In the genomic region with DNA sequence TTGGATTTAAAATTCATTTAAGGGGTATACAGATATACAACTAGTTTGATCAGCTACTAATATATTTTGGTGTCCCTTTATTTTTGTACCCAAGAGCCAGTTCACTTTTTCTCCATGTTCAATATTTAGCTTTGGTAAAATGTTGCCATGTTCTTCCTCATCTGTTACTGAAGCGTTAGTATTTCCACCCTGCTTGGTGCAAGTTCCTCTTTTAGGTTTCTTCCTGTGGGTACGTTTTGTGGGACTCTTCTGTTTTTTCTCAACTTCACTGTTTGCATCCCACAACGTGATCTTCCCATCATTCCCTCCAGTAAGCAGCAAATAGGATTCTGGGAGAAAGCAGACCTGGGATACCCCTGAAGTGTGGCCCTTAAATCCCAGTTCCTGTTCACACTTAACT, we compare ENCODE assay signal across 21 cellular contexts. TPM values are rescaled to one million over a fixed set of nuclear protein-coding genes. Genes with fewer than 3 reads are reported as not detected.
DNase-seq lines count a peak whose midpoint lies in the region; ATAC-seq, FAIRE-seq and TF ChIP-seq lines count a peak whose summit lies in the region.
"Had no signal": no experiment of that assay in that cellular context is flagged by ENCODE, and none has a peak within 500 bp of the region (broad histone marks: within the 10 kb centered on the region; RNA-seq: fewer than 3 reads in every experiment).

No MANE protein-coding gene starts in this region.

- H3K4me1 ChIP-seq in mammary epithelial cell (ENCODE audit: insufficient read depth, low read length): no peaks in the 10 kb centered on the region
- H3K4me1 ChIP-seq in K562 (replicated peaks in 1 of 2; ENCODE audit: control insufficient read depth in 2 of 2, insufficient read depth in 2 of 2, low read length in 2 of 2): no peaks in the 10 kb centered on the region
- H3K4me1 ChIP-seq in aorta (ENCODE audit: control insufficient read depth in 1 of 2, insufficient read depth in 2 of 2, low read length in 2 of 2): no peaks in the 10 kb centered on the region
- H3K4me1 ChIP-seq: A549, ascending aorta, left ventricle myocardium inferior, uterus had no signal

- H3K27ac ChIP-seq in mammary epithelial cell (ENCODE audit: insufficient read depth, low read depth, low read length): no peak overlapping the region
- no peak overlapping the region for H3K27ac ChIP-seq in K562 (ENCODE audit: extremely low read depth, low read depth, low read length)
- no peak overlapping the region for H3K27ac ChIP-seq in aorta (ENCODE audit: low read depth in 1 of 2, low read length in 2 of 2)
- H3K27ac ChIP-seq: A549, ascending aorta, GM23248, left ventricle myocardium inferior, uterus, WERI-Rb-1 had no signal

- H3K36me3 Mint-ChIP-seq in MCF 10A (ENCODE audit: insufficient read depth, unreplicated experiment): peaks cover 5% of the 10 kb centered on the region
- peaks cover 10% of the 10 kb centered on the region for H3K36me3 Mint-ChIP-seq in nephron progenitor cell (ENCODE audit: low read depth)

- no peak for ATAC-seq in K562
- no peak for ATAC-seq in aorta (ENCODE audit: low FRiP score)
- ATAC-seq: A549; naive thymus-derived CD8-positive, alpha-beta T cell had no signal

- no peak overlapping the region for H3K4me3 ChIP-seq in mammary epithelial cell (replicated peaks in 1 of 3; ENCODE audit: insufficient read depth in 1 of 3, low read depth in 2 of 3, low read length in 3 of 3)
- H3K4me3 ChIP-seq in K562: no peak overlapping the region
- no peak overlapping the region for H3K4me3 ChIP-seq in aorta (ENCODE audit: low read length in 2 of 2)
- H3K4me3 ChIP-seq: A549, ascending aorta, GM23248, left ventricle myocardium inferior, uterus had no signal

- no peak overlapping the region for H3K4me2 ChIP-seq in mammary epithelial cell (ENCODE audit: insufficient read depth, low read depth, low read length)
- H3K4me2 ChIP-seq in K562 (ENCODE audit: insufficient read depth, low read length): no peak overlapping the region
- H3K4me2 ChIP-seq: A549, SK-N-SH had no signal

- no peak for TF ChIP-seq EP300 in K562 (IDR thresholded peaks at IDR 0.05; ENCODE audit: low read length)

- TF ChIP-seq CTCF in mammary epithelial cell (conservative IDR thresholded peaks at IDR 0.05 in 1 of 2, IDR thresholded peaks at IDR 0.05 in 1 of 2; ENCODE audit: extremely low read depth in 1 of 2, insufficient read depth in 1 of 2, low read depth in 1 of 2, low read length in 2 of 2) (no peak), MCF 10A (IDR thresholded peaks at IDR 0.05; ENCODE audit: unreplicated experiment) (no peak), K562 (IDR thresholded peaks at IDR 0.05 in 2 of 3, conservative IDR thresholded peaks at IDR 0.05 in 1 of 3; ENCODE audit: insufficient read depth in 2 of 3, low read depth in 1 of 3, low read length in 3 of 3) (no peak), nephron progenitor cell (IDR thresholded peaks at IDR 0.05) (no peak)

- intact Hi-C loops in mammary epithelial cell (cut with micrococcal nuclease): no loop called here
- intact Hi-C loops in MCF 10A (cut with micrococcal nuclease): no loop called here
- intact Hi-C loops in K562 (cut with micrococcal nuclease): no loop called here
- intact Hi-C loops in aorta (cut with DNase I): no loop called here

- CTCF ChIA-PET in mammary epithelial cell (lab: Charles Lee; ENCODE audit: low non-redundant PET): no interaction called here
- CTCF ChIA-PET in MCF 10A (lab: Yijun Ruan, JAX): interaction anchor here (0.6 to 1.8 kb wide), 4 partner anchors 16 to 713 kb away, joined by 3 to 6 read pairs (median 4); no protein-coding TSS in a partner anchor
- CTCF ChIA-PET in K562 (lab: Yijun Ruan, JAX; ENCODE audit: low intra/inter-chr PET ratio): no interaction called here

- DNase-seq in mammary epithelial cell: no peak
- no peak for DNase-seq in MCF 10A (ENCODE audit: unreplicated experiment)
- peak; percentile 67 for DNase-seq in OCI-M1 (lab: John Stamatoyannopoulos, UW)
- DNase-seq in K562 (ENCODE audit: extremely low read depth in 1 of 4, low spot score in 3 of 4): no peak
- DNase-seq in EL: no peak
- DNase-seq in nephron progenitor cell: no peak
- DNase-seq in kidney tubule cell (ENCODE audit: low spot score): no peak
- DNase-seq in aorta: no peak
- DNase-seq: activated effector memory CD4-positive, alpha-beta T cell treated with anti-CD3 and anti-CD28 coated beads, Interleukin-2, amount 50 U/mL, for 16 hours; COR-L47; foreskin melanocyte; GM23248; left ventricle myocardium inferior; naive thymus-derived CD8-positive, alpha-beta T cell; NCI-H1417 treated with DMSO at 0.1 percent for 48 hours; NK-92 treated with Interleukin-12 subunit alpha and Interleukin-12 subunit beta, amount 100 ng/mL, for 24 hours; SK-N-SH; uterus; WERI-Rb-1 had no signal

- no peaks in the 10 kb centered on the region for H3K9me3 Mint-ChIP-seq in MCF 10A (ENCODE audit: unreplicated experiment)
- H3K9me3 Mint-ChIP-seq in nephron progenitor cell: peaks cover 25% of the 10 kb centered on the region

- H3K4me3 Mint-ChIP-seq in MCF 10A (ENCODE audit: unreplicated experiment): no peak overlapping the region
- H3K4me3 Mint-ChIP-seq in nephron progenitor cell: no peak overlapping the region
- H3K4me3 Mint-ChIP-seq: naive thymus-derived CD8-positive, alpha-beta T cell had no signal

- H3K9ac ChIP-seq in mammary epithelial cell (ENCODE audit: insufficient read depth, low read length) (no peak overlapping the region), K562 (ENCODE audit: insufficient read depth in 1 of 2, low read depth in 2 of 2, low read length in 2 of 2) (no peak overlapping the region)
- H3K9ac ChIP-seq: GM23248, SK-N-SH had no signal

- no peak for TF ChIP-seq POLR2A in K562 (conservative IDR thresholded peaks at IDR 0.05)

- POLR2A ChIA-PET in MCF 10A (lab: Yijun Ruan, JAX) (interaction anchor here (0.6 to 1.8 kb wide), 3 partner anchors 14 to 158 kb away, joined by 3 to 14 read pairs (median 5); a partner anchor contains a TSS), K562 (lab: Yijun Ruan, JAX) (interaction anchor here (0.6 kb wide), 1 partner anchor 97 kb away, joined by 3 read pairs; no protein-coding TSS in a partner anchor)

- BruUV-seq in mammary epithelial cell (replicated peaks; lab: Mats Ljungman, UMichigan) (TSS peak; percentile 47), MCF 10A (replicated peaks; lab: Mats Ljungman, UMichigan) (no TSS peak), K562 (replicated peaks; lab: Mats Ljungman, UMichigan) (TSS peak; percentile 32)

- H3K9me1 ChIP-seq in K562 (ENCODE audit: control insufficient read depth, insufficient read depth, low read length): no peaks in the 10 kb centered on the region

- H3K4me1 Mint-ChIP-seq in MCF 10A (ENCODE audit: insufficient read depth, unreplicated experiment): no peaks in the 10 kb centered on the region
- H3K4me1 Mint-ChIP-seq in nephron progenitor cell: no peaks in the 10 kb centered on the region

- dilution Hi-C loops in mammary epithelial cell (cut with HindIII; ENCODE audit: low sequenced_read_pairs): no loop called here

- 100% methylated on average over 3 of the region's 3 CpGs for WGBS in mammary epithelial cell (ENCODE audit: low coverage, missing lambda C conversion rate)
- WGBS in K562 (ENCODE audit: insufficient coverage, low coverage, missing lambda C conversion rate): 34% methylated on average over 3 of the region's 3 CpGs
- WGBS in aorta, 2 donors: 74 to 79% methylated on average over 3 of the region's 3 CpGs

- no peak for FAIRE-seq in K562 (lab: Jason Lieb, UNC)
- FAIRE-seq: A549 had no signal

- no peaks in the 10 kb centered on the region for H3K79me2 ChIP-seq in mammary epithelial cell (ENCODE audit: insufficient read depth, low read length)
- H3K79me2 ChIP-seq in K562 (ENCODE audit: control insufficient read depth, insufficient read depth, low read length): no peaks in the 10 kb centered on the region

- H3K27me3 ChIP-seq in mammary epithelial cell (ENCODE audit: insufficient read depth, low read length) (no peaks in the 10 kb centered on the region), K562 (ENCODE audit: control insufficient read depth in 2 of 2, insufficient read depth in 2 of 2, low read length in 2 of 2) (no peaks in the 10 kb centered on the region), aorta (ENCODE audit: control insufficient read depth in 1 of 2, insufficient read depth in 2 of 2, low read length in 1 of 2) (no peaks in the 10 kb centered on the region)
- H3K27me3 ChIP-seq: ascending aorta, uterus had no signal

- in situ Hi-C loops in mammary epithelial cell (cut with MboI; ENCODE audit: low sequenced_read_pairs in 2 of 2): no loop called here
- in situ Hi-C loops in K562 (cut with MboI): no loop called here

- H3K9me3 ChIP-seq in mammary epithelial cell (replicated peaks; ENCODE audit: insufficient read depth, low read length) (peaks cover 10% of the 10 kb centered on the region), K562 (replicated peaks; ENCODE audit: control insufficient read depth, insufficient read depth, low read depth, low read length) (peaks cover 6% of the 10 kb centered on the region; the same call in 1 of the 2 replicates), aorta (ENCODE audit: control insufficient read depth, low read length) (no peaks in the 10 kb centered on the region)
- H3K9me3 ChIP-seq: ascending aorta, left ventricle myocardium inferior, SK-N-SH, uterus had no signal

- H4K20me1 ChIP-seq in mammary epithelial cell (ENCODE audit: insufficient read depth, low read length): no peaks in the 10 kb centered on the region
- H4K20me1 ChIP-seq in K562 (replicated peaks; ENCODE audit: control insufficient read depth, insufficient read depth, low read length): no peaks in the 10 kb centered on the region

- H3K27me3 Mint-ChIP-seq in MCF 10A (ENCODE audit: insufficient read depth, unreplicated experiment) (no peaks in the 10 kb centered on the region), nephron progenitor cell (ENCODE audit: low read depth, poor library complexity) (no peaks in the 10 kb centered on the region)
- H3K27me3 Mint-ChIP-seq: naive thymus-derived CD8-positive, alpha-beta T cell had no signal

- H2AFZ ChIP-seq in mammary epithelial cell (ENCODE audit: low read depth, low read length) (no peak overlapping the region), K562 (ENCODE audit: low read depth, low read length) (no peak overlapping the region)
- H2AFZ ChIP-seq: GM23248 had no signal

- H3K36me3 ChIP-seq in mammary epithelial cell (ENCODE audit: insufficient read depth, low read length) (no peaks in the 10 kb centered on the region), K562 (ENCODE audit: control insufficient read depth, insufficient read depth, low read length) (peaks cover 12% of the 10 kb centered on the region; the same call in 2 of the 3 replicates), aorta (ENCODE audit: control insufficient read depth in 1 of 2, insufficient read depth in 2 of 2, low read length in 1 of 2) (peaks cover 0 to 4% of the 10 kb centered on the region in 2 donors)
- H3K36me3 ChIP-seq: ascending aorta, uterus, WERI-Rb-1 had no signal

- H3K27ac Mint-ChIP-seq in MCF 10A (ENCODE audit: low read depth, unreplicated experiment) (no peak overlapping the region), nephron progenitor cell (no peak overlapping the region)

- TF ChIP-seq RAD21 in K562 (CRISPR knock-in tag; conservative IDR thresholded peaks at IDR 0.05 in 1 of 2, IDR thresholded peaks at IDR 0.05 in 1 of 2): no peak

RNA-seq across cellular contexts. Expression of a gene that starts 14.1 kb away (rescaled TPM):
- total RNA-seq in mammary epithelial cell (10 to 100 TPM in 1 of 2 donors, 1 to 10 TPM in 1; 5.3 to 19.5 TPM), MCF 10A (2022) (14.4 and 18.8 TPM in 2 replicates), K562 (2014; rRNA removed) (10.9 and 13.0 TPM in 2 replicates), K562 (2014; rRNA removed; fragmentation: Illumina TruSeq; extraction: Trizol) (20.9 and 23.9 TPM in 2 replicates), K562 (2015; rRNA removed; fragmentation: Illumina TruSeq; extraction: Trizol) (19.3 and 19.6 TPM in 2 replicates), K562 (2021) (14.6 and 15.9 TPM in 2 replicates), aorta (10 to 100 TPM; 11.0 to 11.4 TPM)
- polyA plus RNA-seq in mammary epithelial cell (9.3 TPM), K562 (2011; rRNA removed) (11.6 and 16.7 TPM in 2 replicates), K562 (2014; fragmentation: Illumina TruSeq; extraction: Trizol) (21.9 and 22.2 TPM in 2 replicates), K562 (2014; fragmentation: Nextera tagmentation; extraction: Ambion mirVana) (10 to 100 TPM; 21.6 to 34.5 TPM), K562 (2014; rRNA removed) (21.4 and 23.8 TPM in 2 replicates), aorta (1 to 10 TPM; 3.4 to 5.7 TPM)
- polyA minus RNA-seq in mammary epithelial cell: 2.8 TPM
- total RNA-seq in K562 (2011; cell fraction: chromatin; rRNA removed; ENCODE audit: low replicate concordance): 12.4 and 21.6 TPM in 2 replicates
- 5.2 and 8.3 TPM in 2 replicates for total RNA-seq in K562 (2011; cell fraction: nucleolus; rRNA removed)
- total RNA-seq in K562 (2011; cell fraction: nucleoplasm; rRNA removed): 10.3 and 12.6 TPM in 2 replicates
- polyA plus RNA-seq in K562 (2011; cell fraction: cytosol; rRNA removed): 6.0 and 10.4 TPM in 2 replicates
- 6.8 and 8.3 TPM in 2 replicates for polyA plus RNA-seq in K562 (2011; cell fraction: nucleus; rRNA removed)
- polyA plus RNA-seq in K562 (2012): 14.7 and 19.2 TPM in 2 replicates
- polyA minus RNA-seq in K562 (2011; rRNA and poly(A)+ RNA removed): 16.8 and 17.7 TPM in 2 replicates
- 4.5 and 4.8 TPM in 2 replicates for polyA minus RNA-seq in K562 (2011; cell fraction: cytosol; rRNA and poly(A)+ RNA removed)
- 2.6 and 3.2 TPM in 2 replicates for polyA minus RNA-seq in K562 (2011; cell fraction: nucleus; rRNA and poly(A)+ RNA removed)

RNA-seq across cellular contexts. Expression of a gene that starts 14.3 kb away (rescaled TPM):
- total RNA-seq in mammary epithelial cell (10 to 100 TPM in 1 of 2 donors, 1 to 10 TPM in 1; 9.2 to 13.5 TPM), MCF 10A (2022) (13.2 and 16.0 TPM in 2 replicates), K562 (2014; rRNA removed) (25.4 and 28.9 TPM in 2 replicates), K562 (2014; rRNA removed; fragmentation: Illumina TruSeq; extraction: Trizol) (52.8 and 56.1 TPM in 2 replicates), K562 (2015; rRNA removed; fragmentation: Illumina TruSeq; extraction: Trizol) (41.0 and 44.3 TPM in 2 replicates), K562 (2021) (33.3 and 37.0 TPM in 2 replicates), aorta (1 to 10 TPM; 6.1 to 7.9 TPM)
- polyA plus RNA-seq in mammary epithelial cell (7.7 TPM), K562 (2011; rRNA removed) (25.7 and 38.6 TPM in 2 replicates), K562 (2014; fragmentation: Illumina TruSeq; extraction: Trizol) (31.9 and 39.7 TPM in 2 replicates), K562 (2014; fragmentation: Nextera tagmentation; extraction: Ambion mirVana) (10 to 100 TPM; 15.2 to 17.2 TPM), K562 (2014; rRNA removed) (26.5 and 28.3 TPM in 2 replicates), aorta (1 to 10 TPM; 3.1 to 3.9 TPM)
- 3.5 TPM for polyA minus RNA-seq in mammary epithelial cell
- 9.1 and 31.6 TPM in 2 replicates for total RNA-seq in K562 (2011; cell fraction: chromatin; rRNA removed; ENCODE audit: low replicate concordance)
- 6.2 and 7.5 TPM in 2 replicates for total RNA-seq in K562 (2011; cell fraction: nucleolus; rRNA removed)
- 11.7 and 16.8 TPM in 2 replicates for total RNA-seq in K562 (2011; cell fraction: nucleoplasm; rRNA removed)
- polyA plus RNA-seq in K562 (2011; cell fraction: cytosol; rRNA removed): 6.1 and 11.0 TPM in 2 replicates
- 5.6 and 8.1 TPM in 2 replicates for polyA plus RNA-seq in K562 (2011; cell fraction: nucleus; rRNA removed)
- polyA plus RNA-seq in K562 (2012): 17.9 and 26.4 TPM in 2 replicates
- polyA minus RNA-seq in K562 (2011; rRNA and poly(A)+ RNA removed): 48.5 and 48.9 TPM in 2 replicates
- polyA minus RNA-seq in K562 (2011; cell fraction: cytosol; rRNA and poly(A)+ RNA removed): 12.7 and 16.2 TPM in 2 replicates
- polyA minus RNA-seq in K562 (2011; cell fraction: nucleus; rRNA and poly(A)+ RNA removed): 4.3 and 6.6 TPM in 2 replicates

RNA-seq across cellular contexts. Expression of a gene that starts 39.1 kb away (rescaled TPM):
- total RNA-seq in mammary epithelial cell (not detected), MCF 10A (2022) (not detected in 2 replicates), K562 (2014; rRNA removed) (0.05 TPM in 1 of 2 replicates, not detected in the other), K562 (2014; rRNA removed; fragmentation: Illumina TruSeq; extraction: Trizol) (0.13 TPM in 1 of 2 replicates, not detected in the other), K562 (2015; rRNA removed; fragmentation: Illumina TruSeq; extraction: Trizol) (not detected in 2 replicates), K562 (2021) (0.20 TPM in 1 of 2 replicates, not detected in the other), aorta (not detected)
- polyA plus RNA-seq in mammary epithelial cell (not detected), K562 (2011; rRNA removed) (0.05 TPM in 1 of 2 replicates, not detected in the other), K562 (2014; fragmentation: Illumina TruSeq; extraction: Trizol) (0.08 and 0.10 TPM in 2 replicates), K562 (2014; fragmentation: Nextera tagmentation; extraction: Ambion mirVana) (under 1 TPM; 0.14 to 0.35 TPM), K562 (2014; rRNA removed) (0.05 TPM in 1 of 2 replicates, not detected in the other), aorta (not detected)
- not detected for polyA minus RNA-seq in mammary epithelial cell
- total RNA-seq in K562 (2011; cell fraction: chromatin; rRNA removed; ENCODE audit: low replicate concordance): 0.21 TPM in 1 of 2 replicates, not detected in the other
- total RNA-seq in K562 (2011; cell fraction: nucleolus; rRNA removed): not detected in 2 replicates
- total RNA-seq in K562 (2011; cell fraction: nucleoplasm; rRNA removed): not detected in 2 replicates
- polyA plus RNA-seq in K562 (2011; cell fraction: cytosol; rRNA removed): 0.04 TPM in 1 of 2 replicates, not detected in the other
- polyA plus RNA-seq in K562 (2011; cell fraction: nucleus; rRNA removed): not detected in 2 replicates
- polyA plus RNA-seq in K562 (2012): 0.07 and 0.09 TPM in 2 replicates
- not detected in 2 replicates for polyA minus RNA-seq in K562 (2011; rRNA and poly(A)+ RNA removed)
- polyA minus RNA-seq in K562 (2011; cell fraction: cytosol; rRNA and poly(A)+ RNA removed): not detected in 2 replicates
- not detected in 2 replicates for polyA minus RNA-seq in K562 (2011; cell fraction: nucleus; rRNA and poly(A)+ RNA removed)
- total RNA-seq: ascending aorta; GM23248; naive thymus-derived CD8-positive, alpha-beta T cell; uterus had no signal
- polyA plus RNA-seq: A549; GM23248; naive thymus-derived CD8-positive, alpha-beta T cell; SK-N-SH had no signal

RNA-seq across cellular contexts. Expression of a gene that starts 50.6 kb away (rescaled TPM):
- total RNA-seq in mammary epithelial cell (10 to 100 TPM in 1 of 2 donors, 1 to 10 TPM in 1; 6.5 to 22.2 TPM), MCF 10A (2022) (25.0 and 27.0 TPM in 2 replicates), K562 (2014; rRNA removed) (20.1 and 22.6 TPM in 2 replicates), K562 (2014; rRNA removed; fragmentation: Illumina TruSeq; extraction: Trizol) (32.1 and 34.4 TPM in 2 replicates), K562 (2015; rRNA removed; fragmentation: Illumina TruSeq; extraction: Trizol) (29.7 and 29.8 TPM in 2 replicates), K562 (2021) (29.0 and 31.8 TPM in 2 replicates), aorta (10 to 100 TPM; 30.2 to 34.9 TPM)
- polyA plus RNA-seq in mammary epithelial cell (2.9 TPM), K562 (2011; rRNA removed) (9.3 and 10.8 TPM in 2 replicates), K562 (2014; fragmentation: Illumina TruSeq; extraction: Trizol) (14.6 and 16.6 TPM in 2 replicates), K562 (2014; fragmentation: Nextera tagmentation; extraction: Ambion mirVana) (1 to 10 TPM; 6.0 to 8.3 TPM), K562 (2014; rRNA removed) (12.3 and 13.9 TPM in 2 replicates), aorta (1 to 10 TPM; 4.5 to 6.9 TPM)
- polyA minus RNA-seq in mammary epithelial cell: 34.7 TPM
- 71.2 and 77.5 TPM in 2 replicates for total RNA-seq in K562 (2011; cell fraction: chromatin; rRNA removed; ENCODE audit: low replicate concordance)
- 28.5 and 36.1 TPM in 2 replicates for total RNA-seq in K562 (2011; cell fraction: nucleolus; rRNA removed)
- 34.3 and 37.7 TPM in 2 replicates for total RNA-seq in K562 (2011; cell fraction: nucleoplasm; rRNA removed)
- 5.0 and 8.8 TPM in 2 replicates for polyA plus RNA-seq in K562 (2011; cell fraction: cytosol; rRNA removed)
- polyA plus RNA-seq in K562 (2011; cell fraction: nucleus; rRNA removed): 11.0 and 11.1 TPM in 2 replicates
- polyA plus RNA-seq in K562 (2012): 13.2 and 15.1 TPM in 2 replicates
- polyA minus RNA-seq in K562 (2011; rRNA and poly(A)+ RNA removed): 37.7 and 51.3 TPM in 2 replicates
- polyA minus RNA-seq in K562 (2011; cell fraction: cytosol; rRNA and poly(A)+ RNA removed): 22.4 and 30.3 TPM in 2 replicates
- polyA minus RNA-seq in K562 (2011; cell fraction: nucleus; rRNA and poly(A)+ RNA removed): 10.8 and 25.4 TPM in 2 replicates
